14 cellular contexts compared by ENCODE assay signal in the genomic region with DNA sequence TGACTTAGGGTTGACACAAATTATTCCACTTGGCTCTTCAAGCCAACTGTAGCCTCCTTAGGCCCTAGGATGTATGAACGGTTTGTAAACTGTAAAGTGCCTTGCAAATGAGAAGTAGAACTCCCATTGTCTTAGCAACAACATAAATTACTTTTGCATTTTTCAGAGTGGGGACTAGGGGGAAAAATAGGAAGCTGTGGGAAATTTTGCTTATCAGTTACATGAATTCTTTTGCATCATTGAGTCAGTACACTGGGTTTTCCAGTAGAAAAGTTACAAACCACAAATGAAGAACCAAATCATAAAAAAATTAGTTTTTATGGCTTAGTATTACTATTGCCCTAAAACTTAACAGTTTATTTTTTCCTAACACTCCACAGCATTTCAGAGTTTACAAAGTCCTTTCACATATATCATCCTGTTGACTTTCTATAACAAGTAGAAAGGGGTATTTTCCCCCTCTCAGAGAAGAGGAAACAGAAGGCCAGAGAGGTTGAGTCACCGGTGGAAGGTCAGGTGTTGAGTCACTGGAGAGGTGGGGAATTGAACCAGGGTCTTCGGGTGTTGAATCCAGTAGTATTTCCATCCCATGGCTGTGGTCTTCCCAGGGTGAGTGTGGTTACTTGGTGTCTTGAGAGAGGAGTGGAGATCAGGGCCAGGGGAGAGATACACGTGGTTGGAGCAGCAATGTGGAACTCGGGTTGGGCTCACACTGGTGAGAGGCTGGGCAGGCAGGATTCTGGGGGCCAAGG.
A peak's percentile ranks its signal among the peaks of the same experiment; 100 is the strongest.
DNase-seq lines count a peak whose midpoint lies in the region; ATAC-seq, FAIRE-seq and TF ChIP-seq lines count a peak whose summit lies in the region.
"Had no signal": no experiment of that assay in that cellular context is flagged by ENCODE, and none has a peak within 500 bp of the region (broad histone marks: within the 10 kb centered on the region; RNA-seq: fewer than 3 reads in every experiment).

No MANE protein-coding gene starts in this region.

- no peaks in the 10 kb centered on the region; a peak in 1 of 4 replicates for H3K27me3 ChIP-seq in GM12878 (replicated peaks in 1 of 2; ENCODE audit: control insufficient read depth in 2 of 2, insufficient read depth in 2 of 2, low read length in 1 of 2)
- H3K27me3 ChIP-seq: cardiac muscle cell, thyroid gland had no signal

- H3K79me2 ChIP-seq in GM12878 (ENCODE audit: control insufficient read depth, insufficient read depth, low read length): no peaks in the 10 kb centered on the region

- no peak for TF ChIP-seq RAD21 in GM12878 (IDR thresholded peaks at IDR 0.05; ENCODE audit: insufficient read depth, low read depth, low read length)

- in situ Hi-C loops in GM12878 (cut with MboI): loop anchor here (10.0 kb wide), 1 partner anchor 608 kb away; no protein-coding TSS in a partner anchor

- peaks cover 18% of the 10 kb centered on the region for H3K4me1 ChIP-seq in GM12878 (ENCODE audit: control insufficient read depth, insufficient read depth, low read length)
- H3K4me1 ChIP-seq: thyroid gland had no signal

- H3K9ac ChIP-seq in GM12878 (ENCODE audit: control insufficient read depth, insufficient read depth, low read length): no peak overlapping the region

- H3K36me3 ChIP-seq in GM12878 (ENCODE audit: control insufficient read depth in 2 of 2, insufficient read depth in 2 of 2, low read length in 1 of 2): no peaks in the 10 kb centered on the region
- H3K36me3 ChIP-seq: cardiac muscle cell, thyroid gland had no signal

- no peak for FAIRE-seq in GM12878 (lab: Jason Lieb, UNC)
- FAIRE-seq: HTR-8/SVneo, islet of Langerhans had no signal

- TF ChIP-seq EP300 in GM12878 (IDR thresholded peaks at IDR 0.05; ENCODE audit: borderline replicate concordance in 1 of 2, control insufficient read depth in 1 of 2, low read depth in 2 of 2, low read length in 2 of 2): no peak

- H3K27ac ChIP-seq in GM12878 (ENCODE audit: control insufficient read depth, insufficient read depth): peak overlapping the region; percentile 37
- H3K27ac ChIP-seq: cardiac muscle cell, thyroid gland had no signal

- intact Hi-C loops in GM12878 (cut with micrococcal nuclease; ENCODE audit: unreplicated experiment): loop anchor here (5.0 to 10.0 kb wide), 3 partner anchors 188 to 1535 kb away; no protein-coding TSS in a partner anchor

- 17% methylated on average over 5 of the region's 5 CpGs for WGBS in GM12878 (ENCODE audit: insufficient coverage, insufficient replicate concordance, low lambda C conversion rate, missing lambda C conversion rate)

- no peak overlapping the region for H3K4me3 ChIP-seq in GM12878
- H3K4me3 ChIP-seq: cardiac muscle cell, thyroid gland had no signal

- no peaks in the 10 kb centered on the region for H3K9me3 ChIP-seq in GM12878 (replicated peaks; ENCODE audit: control insufficient read depth, insufficient read depth, low read length)
- H3K9me3 ChIP-seq: thyroid gland had no signal

- no TSS peak for BruUV-seq in GM12878 (replicated peaks; lab: Mats Ljungman, UMichigan)

- TF ChIP-seq POLR2A in GM12878 (IDR thresholded peaks at IDR 0.05; ENCODE audit: low read depth, low read length): no peak

- RAD21 ChIA-PET in GM12878 (lab: Charles Lee; ENCODE audit: unreplicated experiment): interaction anchor here (0.7 to 5.8 kb wide), 6 partner anchors 10 to 1298 kb away, joined by 3 to 43 read pairs (median 5); no protein-coding TSS in a partner anchor

- H3K4me2 ChIP-seq in GM12878 (ENCODE audit: control insufficient read depth, insufficient read depth): peak overlapping the region; percentile 36

- peak; percentile 12 for ATAC-seq in GM12878
- ATAC-seq in HG03354 (IDR thresholded peaks at IDR 0.05; ENCODE audit: poor library complexity, severe bottlenecking, unreplicated experiment): no peak

- CTCF ChIA-PET in GM12878 (lab: Yijun Ruan, JAX): interaction anchor here (1.1 to 13.2 kb wide), 8 partner anchors 8 to 1423 kb away, joined by 4 to 138 read pairs (median 7); no protein-coding TSS in a partner anchor

- peak; percentile 53 for DNase-seq in activated CD8-positive, alpha-beta memory T cell treated with anti-CD3 and anti-CD28 coated beads, Interleukin-2, amount 50 U/mL, for 48 hours
- DNase-seq in activated CD8-positive, alpha-beta memory T cell treated with anti-CD3 and anti-CD28 coated beads for 24 hours: no peak
- DNase-seq in HT1080 (ENCODE audit: low read depth) (peak; percentile 50), GM12878 (ENCODE audit: low read depth, low spot score) (no peak), Kasumi-1 (lab: John Stamatoyannopoulos, UW) (no peak), SW480 (ENCODE audit: low spot score) (no peak)
- peak; percentile 43 for DNase-seq in stimulated activated CD8-positive, alpha-beta memory T cell treated with anti-CD3 and anti-CD28 coated beads, Interleukin-4, amount 100 ng/mL, for 48 hours
- DNase-seq: NCI-H2171, SHP77 treated with DMSO at 0.1 percent for 48 hours, thyroid gland had no signal

- no peaks in the 10 kb centered on the region for H4K20me1 ChIP-seq in GM12878 (ENCODE audit: control insufficient read depth, insufficient read depth)

- SMC1A ChIA-PET in GM12878 (lab: Charles Lee; ENCODE audit: uncharacterized antibody, unreplicated experiment): interaction anchor here (0.7 to 7.3 kb wide), 6 partner anchors 9 to 1297 kb away, joined by 3 to 59 read pairs (median 18); no protein-coding TSS in a partner anchor

- peak overlapping the region; percentile 62 for H2AFZ ChIP-seq in GM12878 (ENCODE audit: control insufficient read depth, low read depth, low read length)

- no peak for TF ChIP-seq CTCF in GM12878 (IDR thresholded peaks at IDR 0.05 in 2 of 3, conservative IDR thresholded peaks at IDR 0.05 in 1 of 3; ENCODE audit: control insufficient read depth in 2 of 3, extremely low read depth in 1 of 3, insufficient read depth in 1 of 3, low read depth in 3 of 3, low read length in 3 of 3)

- POLR2A ChIA-PET in GM12878 (lab: Charles Lee): interaction anchor here (0.6 kb wide), 2 partner anchors 7 to 1408 kb away, joined by 3 to 4 read pairs; no protein-coding TSS in a partner anchor

TF ChIP-seq in GM12878, 131 proteins besides CTCF, POLR2A, EP300 and RAD21 (continues in another document):
- TF ChIP-seq LARP7 (IDR thresholded peaks at IDR 0.05) (no peak), YY1 (IDR thresholded peaks at IDR 0.05; ENCODE audit: low read depth, low read length) (no peak), BCL3 (IDR thresholded peaks at IDR 0.05; ENCODE audit: borderline replicate concordance, insufficient read depth, low read depth, low read length, poor library complexity, severe bottlenecking) (no peak), RELA (IDR thresholded peaks at IDR 0.05; ENCODE audit: borderline replicate concordance, partially characterized antibody) (no peak)
- TF ChIP-seq, protein P1, sequence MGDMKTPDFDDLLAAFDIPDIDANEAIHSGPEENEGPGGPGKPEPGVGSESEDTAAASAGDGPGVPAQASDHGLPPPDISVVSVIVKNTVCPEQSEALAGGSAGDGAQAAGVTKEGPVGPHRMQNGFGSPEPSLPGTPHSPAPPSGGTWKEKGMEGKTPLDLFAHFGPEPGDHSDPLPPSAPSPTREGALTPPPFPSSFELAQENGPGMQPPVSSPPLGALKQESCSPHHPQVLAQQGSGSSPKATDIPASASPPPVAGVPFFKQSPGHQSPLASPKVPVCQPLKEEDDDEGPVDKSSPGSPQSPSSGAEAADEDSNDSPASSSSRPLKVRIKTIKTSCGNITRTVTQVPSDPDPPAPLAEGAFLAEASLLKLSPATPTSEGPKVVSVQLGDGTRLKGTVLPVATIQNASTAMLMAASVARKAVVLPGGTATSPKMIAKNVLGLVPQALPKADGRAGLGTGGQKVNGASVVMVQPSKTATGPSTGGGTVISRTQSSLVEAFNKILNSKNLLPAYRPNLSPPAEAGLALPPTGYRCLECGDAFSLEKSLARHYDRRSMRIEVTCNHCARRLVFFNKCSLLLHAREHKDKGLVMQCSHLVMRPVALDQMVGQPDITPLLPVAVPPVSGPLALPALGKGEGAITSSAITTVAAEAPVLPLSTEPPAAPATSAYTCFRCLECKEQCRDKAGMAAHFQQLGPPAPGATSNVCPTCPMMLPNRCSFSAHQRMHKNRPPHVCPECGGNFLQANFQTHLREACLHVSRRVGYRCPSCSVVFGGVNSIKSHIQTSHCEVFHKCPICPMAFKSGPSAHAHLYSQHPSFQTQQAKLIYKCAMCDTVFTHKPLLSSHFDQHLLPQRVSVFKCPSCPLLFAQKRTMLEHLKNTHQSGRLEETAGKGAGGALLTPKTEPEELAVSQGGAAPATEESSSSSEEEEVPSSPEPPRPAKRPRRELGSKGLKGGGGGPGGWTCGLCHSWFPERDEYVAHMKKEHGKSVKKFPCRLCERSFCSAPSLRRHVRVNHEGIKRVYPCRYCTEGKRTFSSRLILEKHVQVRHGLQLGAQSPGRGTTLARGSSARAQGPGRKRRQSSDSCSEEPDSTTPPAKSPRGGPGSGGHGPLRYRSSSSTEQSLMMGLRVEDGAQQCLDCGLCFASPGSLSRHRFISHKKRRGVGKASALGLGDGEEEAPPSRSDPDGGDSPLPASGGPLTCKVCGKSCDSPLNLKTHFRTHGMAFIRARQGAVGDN (IDR thresholded peaks at IDR 0.05): no peak

Comparison
In these comparisons a context has a peak if more than half of its experiments do, and no peak if none do; other contexts are left out.
1. DNase-seq: peak in activated CD8-positive, alpha-beta memory T cell treated with anti-CD3 and anti-CD28 coated beads, Interleukin-2, amount 50 U/mL, for 48 hours (single experiment), HT1080 (single experiment) and stimulated activated CD8-positive, alpha-beta memory T cell treated with anti-CD3 and anti-CD28 coated beads, Interleukin-4, amount 100 ng/mL, for 48 hours (single experiment); none in activated CD8-positive, alpha-beta memory T cell treated with anti-CD3 and anti-CD28 coated beads for 24 hours (single experiment), GM12878 (single experiment), Kasumi-1 (0 of 2) and SW480 (single experiment).